In the genomic region with DNA sequence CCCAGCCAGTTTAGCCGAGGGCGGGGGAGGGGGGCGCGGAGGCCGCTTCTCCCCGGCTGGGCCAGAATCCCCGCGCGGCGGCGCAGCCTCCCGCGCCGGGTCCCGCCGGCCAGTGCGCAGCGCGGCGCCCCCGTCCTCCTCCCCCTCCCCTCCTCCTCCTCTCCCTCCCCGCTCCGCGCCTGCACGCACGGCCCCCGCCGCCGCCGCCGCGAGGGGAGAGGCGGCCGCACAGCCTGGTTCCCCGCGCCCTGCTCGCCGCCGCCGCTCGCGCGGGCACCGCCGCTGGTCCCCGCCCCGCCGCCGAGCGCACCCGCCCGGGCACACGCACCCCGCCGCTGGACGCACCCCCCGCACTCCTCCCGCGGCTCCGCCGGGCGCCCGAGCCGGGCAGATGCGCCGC, we compare ENCODE assay signal across 9 cellular contexts. TPM values are rescaled to one million over a fixed set of nuclear protein-coding genes. Genes with fewer than 3 reads are reported as not detected.
A peak's percentile ranks its signal among the peaks of the same experiment; 100 is the strongest.
DNase-seq lines count a peak whose midpoint lies in the region; ATAC-seq and TF ChIP-seq lines count a peak whose summit lies in the region.
"Had no signal": no experiment of that assay in that cellular context is flagged by ENCODE, and none has a peak within 500 bp of the region (broad histone marks: within the 10 kb centered on the region; RNA-seq: fewer than 3 reads in every experiment).

A gene with protein sequence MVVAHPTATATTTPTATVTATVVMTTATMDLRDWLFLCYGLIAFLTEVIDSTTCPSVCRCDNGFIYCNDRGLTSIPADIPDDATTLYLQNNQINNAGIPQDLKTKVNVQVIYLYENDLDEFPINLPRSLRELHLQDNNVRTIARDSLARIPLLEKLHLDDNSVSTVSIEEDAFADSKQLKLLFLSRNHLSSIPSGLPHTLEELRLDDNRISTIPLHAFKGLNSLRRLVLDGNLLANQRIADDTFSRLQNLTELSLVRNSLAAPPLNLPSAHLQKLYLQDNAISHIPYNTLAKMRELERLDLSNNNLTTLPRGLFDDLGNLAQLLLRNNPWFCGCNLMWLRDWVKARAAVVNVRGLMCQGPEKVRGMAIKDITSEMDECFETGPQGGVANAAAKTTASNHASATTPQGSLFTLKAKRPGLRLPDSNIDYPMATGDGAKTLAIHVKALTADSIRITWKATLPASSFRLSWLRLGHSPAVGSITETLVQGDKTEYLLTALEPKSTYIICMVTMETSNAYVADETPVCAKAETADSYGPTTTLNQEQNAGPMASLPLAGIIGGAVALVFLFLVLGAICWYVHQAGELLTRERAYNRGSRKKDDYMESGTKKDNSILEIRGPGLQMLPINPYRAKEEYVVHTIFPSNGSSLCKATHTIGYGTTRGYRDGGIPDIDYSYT (plus strand): TSS at position 351 of the 400 bp plus-strand sequence. CDS start 80,337 bp downstream, outside the sequence.

- H3K27ac Mint-ChIP-seq in T-helper 17 cell, result no peak within 1 kb of the TSS
- H3K27ac Mint-ChIP-seq: activated CD8-positive, alpha-beta T cell treated with anti-CD3 and anti-CD28 coated beads, Interleukin-2, amount 10 ng/mL, durations not matched to agents 7 days and 5 days had no signal

- H3K4me1 Mint-ChIP-seq in T-helper 17 cell, result peaks cover 10% of the 10 kb centered on the region

- DNase-seq in D341Med (ENCODE audit: low spot score), result peak; percentile 79
- DNase-seq in T-helper 17 cell, result no peak
- DNase-seq in head of caudate nucleus, result peak in 28 of 42 donors; percentile 44 to 78 (median 61)
- DNase-seq in NCI-H2196 treated with DMSO at 0.1 percent for 48 hours (lab: John Stamatoyannopoulos, UW; ENCODE audit: unreplicated experiment), result no peak
- no peak for DNase-seq in erythroblast (lab: John Stamatoyannopoulos, UW)
- DNase-seq in globus pallidus (ENCODE audit: low spot score), result no peak
- DNase-seq in NCI-H128 (lab: John Stamatoyannopoulos, UW; ENCODE audit: unreplicated experiment), result no peak
- DNase-seq: activated CD8-positive, alpha-beta T cell treated with anti-CD3 and anti-CD28 coated beads, Interleukin-2, amount 10 ng/mL, durations not matched to agents 7 days and 5 days had no signal

- H3K27me3 Mint-ChIP-seq in T-helper 17 cell, result peaks cover 47% of the 10 kb centered on the region

- intact Hi-C loops in head of caudate nucleus (cut with DNase I), result no loop called here

- no peaks in the 10 kb centered on the region for H3K36me3 Mint-ChIP-seq in T-helper 17 cell (ENCODE audit: low read depth)

- H3K9me3 ChIP-seq in T-helper 17 cell (ENCODE audit: control insufficient read depth, low read length, poor library complexity, severe bottlenecking) (no peaks in the 10 kb centered on the region), skeletal muscle satellite cell (replicated peaks; ENCODE audit: low read length) (no peaks in the 10 kb centered on the region)

- H3K4me3 ChIP-seq in skeletal muscle satellite cell (ENCODE audit: low read length), result peak within 1 kb of the TSS; percentile 64

- H3K27me3 ChIP-seq in skeletal muscle satellite cell (ENCODE audit: control insufficient read depth, insufficient read depth, low read length), result peaks cover 11% of the 10 kb centered on the region

- H3K9ac ChIP-seq in skeletal muscle satellite cell (ENCODE audit: low read depth, low read length), result no peak within 1 kb of the TSS

- H3K4me1 ChIP-seq in skeletal muscle satellite cell (ENCODE audit: control insufficient read depth, insufficient read depth, low read length), result no peaks in the 10 kb centered on the region

- TF ChIP-seq POLR2A in erythroblast (IDR thresholded peaks at IDR 0.05; ENCODE audit: low read length), result no peak

- H3K36me3 ChIP-seq in skeletal muscle satellite cell (ENCODE audit: insufficient read depth, low read length), result no peaks in the 10 kb centered on the region

- no peak for ATAC-seq in T-helper 17 cell
- ATAC-seq: activated CD8-positive, alpha-beta T cell treated with anti-CD3 and anti-CD28 coated beads, Interleukin-2, amount 10 ng/mL, durations not matched to agents 7 days and 5 days had no signal

- H3K4me2 ChIP-seq in skeletal muscle satellite cell (ENCODE audit: low read length), result peak within 1 kb of the TSS; percentile 87

- H3K4me3 Mint-ChIP-seq in T-helper 17 cell, result peak within 1 kb of the TSS; percentile 85
- H3K4me3 Mint-ChIP-seq: activated CD8-positive, alpha-beta T cell treated with anti-CD3 and anti-CD28 coated beads, Interleukin-2, amount 10 ng/mL, durations not matched to agents 7 days and 5 days had no signal

RNA-seq across cellular contexts. Expression of the gene that starts here (rescaled TPM):
- total RNA-seq in T-helper 17 cell, result not detected
- total RNA-seq in skeletal muscle satellite cell (2012; rRNA removed), result 0.22 TPM in 1 of 2 replicates, not detected in the other
- total RNA-seq: activated CD8-positive, alpha-beta T cell treated with anti-CD3 and anti-CD28 coated beads, Interleukin-2, amount 10 ng/mL, durations not matched to agents 7 days and 5 days had no signal

Comparison
In these comparisons a context has a peak if more than half of its experiments do, and no peak if none do; other contexts are left out.
1. DNase-seq: peak in D341Med (single experiment) and head of caudate nucleus (28 of 42); none in T-helper 17 cell (0 of 3), NCI-H2196 treated with DMSO at 0.1 percent for 48 hours (single experiment), erythroblast (0 of 2), globus pallidus (single experiment) and NCI-H128 (single experiment).